Comparison of ENCODE assay signal across 2 cellular contexts in the genomic region with DNA sequence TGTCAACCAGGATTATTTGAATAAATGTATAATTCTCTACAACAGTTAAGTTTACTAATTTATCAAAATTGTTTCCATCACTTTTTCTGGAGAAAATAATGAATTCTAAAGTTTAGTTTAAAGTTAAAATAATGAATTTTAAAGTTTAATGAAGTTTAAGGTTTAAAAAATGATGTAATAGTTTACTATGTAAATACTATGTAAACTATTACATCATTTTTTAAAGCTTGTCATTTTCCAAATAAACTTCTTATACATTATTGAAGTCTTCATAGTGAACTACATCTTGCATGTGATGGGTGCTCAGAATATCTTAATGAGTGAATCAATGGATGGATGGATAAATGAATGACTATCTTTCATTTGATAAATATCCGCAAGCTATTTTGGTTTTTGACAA.
TF ChIP-seq lines count a peak whose summit lies in the region.

No MANE protein-coding gene starts in this region.

TF ChIP-seq in HepG2, 621 proteins besides CTCF, POLR2A, EP300 and RAD21:
- no peak for TF ChIP-seq HNRNPK (IDR thresholded peaks at IDR 0.05; ENCODE audit: low read depth, low read length, poor library complexity, severe bottlenecking)
- peak; percentile 87 for TF ChIP-seq ATF7 (IDR thresholded peaks at IDR 0.05)
- TF ChIP-seq ATF7 (CRISPR knock-in tag; IDR thresholded peaks at IDR 0.05), result no peak
- TF ChIP-seq ETV5 (CRISPR knock-in tag; IDR thresholded peaks at IDR 0.05; ENCODE audit: borderline replicate concordance), result no peak
- no peak for TF ChIP-seq SNAPC5 (CRISPR knock-in tag; IDR thresholded peaks at IDR 0.05; ENCODE audit: borderline replicate concordance)
- TF ChIP-seq MXD4 (CRISPR knock-in tag; IDR thresholded peaks at IDR 0.05), result no peak
- no peak for TF ChIP-seq CREBL2 (CRISPR knock-in tag; IDR thresholded peaks at IDR 0.05; ENCODE audit: borderline replicate concordance)
- TF ChIP-seq ZNF670 (CRISPR knock-in tag; IDR thresholded peaks at IDR 0.05; ENCODE audit: borderline replicate concordance), result no peak
- no peak for TF ChIP-seq ZMAT5 (CRISPR knock-in tag; IDR thresholded peaks at IDR 0.05; ENCODE audit: borderline replicate concordance, low read depth)
TF ChIP-seq in HepG2: peak in this region for 1.

TF ChIP-seq in GM12891, 5 proteins besides CTCF, POLR2A, EP300 and RAD21:
- TF ChIP-seq POU2F2 (IDR thresholded peaks at IDR 0.05; ENCODE audit: low read depth, low read length) (no peak), PAX5 (IDR thresholded peaks at IDR 0.05; ENCODE audit: insufficient read depth, low read length, severe bottlenecking) (no peak), TAF1 (IDR thresholded peaks at IDR 0.05; ENCODE audit: low read depth, low read length) (no peak)
